Comparison of ENCODE assay signal across 15 cellular contexts in genomic region chr12:42759622-42760273, GRCh38.
DNase-seq lines count a peak whose midpoint lies in the region; ATAC-seq and TF ChIP-seq lines count a peak whose summit lies in the region.
"Had no signal": no experiment of that assay in that cellular context is flagged by ENCODE, and none has a peak within 500 bp of the region (broad histone marks: within the 10 kb centered on the region; RNA-seq: fewer than 3 reads in every experiment).

No MANE protein-coding gene starts in this region.

- H3K36me3 Mint-ChIP-seq in CD14-positive monocyte = no peaks in the 10 kb centered on the region
- H3K36me3 Mint-ChIP-seq: natural killer cell had no signal

- no peak for TF ChIP-seq POLR2A in right lobe of liver (IDR thresholded peaks at IDR 0.05)
- TF ChIP-seq POLR2A in tibial nerve (IDR thresholded peaks at IDR 0.05) = no peak

- no peak overlapping the region for H3K27ac Mint-ChIP-seq in CD14-positive monocyte
- H3K27ac Mint-ChIP-seq: natural killer cell; T-helper 2 cell treated with Interferon-gamma antibody and Interleukin-4, amounts not matched to agents 5 μg/mL and 100 μg/mL, for 36 hours had no signal

- H3K27ac ChIP-seq in right lobe of liver (no peak overlapping the region), tibial nerve (peak overlapping the region in 1 of 4 donors; percentile 44)
- H3K27ac ChIP-seq: upper lobe of left lung had no signal

- TF ChIP-seq EP300 in tibial nerve (IDR thresholded peaks at IDR 0.05) = peak in 1 of 2 donors; percentile 81

- DNase-seq in MG63 (peak; percentile 75), epithelial cell of esophagus (ENCODE audit: low read depth) (peak; percentile 40), right lobe of liver (peak in 1 of 3 donors; percentile 46), tibial nerve (ENCODE audit: low spot score in 2 of 2) (peak; percentile 65 to 86), SKM-1 (lab: John Stamatoyannopoulos, UW; ENCODE audit: unreplicated experiment) (no peak), cerebellum (ENCODE audit: low spot score) (no peak), CD14-positive monocyte (ENCODE audit: low spot score) (no peak)
- DNase-seq: central memory CD4-positive, alpha-beta T cell; DMS79 treated with DMSO at 0.1 percent for 48 hours; natural killer cell; stimulated activated CD4-positive, alpha-beta T cell treated with anti-CD3 and anti-CD28 coated beads, Interleukin-4, amount 100 ng/mL, for 4 hours had no signal

- H3K4me3 Mint-ChIP-seq in CD14-positive monocyte = no peak overlapping the region
- H3K4me3 Mint-ChIP-seq: natural killer cell; T-helper 2 cell treated with Interferon-gamma antibody and Interleukin-4, amounts not matched to agents 5 μg/mL and 100 μg/mL, for 36 hours had no signal

- intact Hi-C loops in right lobe of liver (cut with DNase I) (no loop called here), CD14-positive monocyte (cut with micrococcal nuclease) (no loop called here)

- 45% methylated on average over 5 of the region's 6 CpGs for WGBS in right lobe of liver (ENCODE audit: insufficient coverage, low coverage, low lambda C conversion rate, missing lambda C conversion rate)
- WGBS in tibial nerve, 2 donors = 72 to 79% methylated on average over 6 of the region's 6 CpGs

- ATAC-seq in right lobe of liver (peak in 3 of 4 donors; percentile 26 to 53 (median 31)), HG02885 (IDR thresholded peaks at IDR 0.05; ENCODE audit: poor library complexity, unreplicated experiment) (no peak)
- ATAC-seq: K562, natural killer cell had no signal

- no peaks in the 10 kb centered on the region for H3K4me1 Mint-ChIP-seq in CD14-positive monocyte
- H3K4me1 Mint-ChIP-seq: natural killer cell had no signal

- H3K4me3 ChIP-seq in MG63 (no peak overlapping the region), epithelial cell of esophagus (ENCODE audit: low read length) (no peak overlapping the region), right lobe of liver (no peak overlapping the region), tibial nerve (no peak overlapping the region)
- H3K4me3 ChIP-seq: K562, upper lobe of left lung had no signal

- H3K27me3 ChIP-seq in MG63 (no peaks in the 10 kb centered on the region), right lobe of liver (no peaks in the 10 kb centered on the region), tibial nerve (no peaks in the 10 kb centered on the region)
- H3K27me3 ChIP-seq: upper lobe of left lung had no signal

- H3K9me3 Mint-ChIP-seq in CD14-positive monocyte = peaks cover 0 to 14% (median 3%) of the 10 kb centered on the region in 7 donors
- H3K9me3 Mint-ChIP-seq: T-helper 2 cell treated with Interferon-gamma antibody and Interleukin-4, amounts not matched to agents 5 μg/mL and 100 μg/mL, for 36 hours had no signal

- no peak for TF ChIP-seq CTCF in epithelial cell of esophagus (IDR thresholded peaks at IDR 0.05; ENCODE audit: insufficient read depth, low read depth, low read length, missing control alignments)
- TF ChIP-seq CTCF in right lobe of liver (IDR thresholded peaks at IDR 0.05) = no peak
- TF ChIP-seq CTCF in tibial nerve (IDR thresholded peaks at IDR 0.05) = no peak
- TF ChIP-seq CTCF in CD14-positive monocyte (IDR thresholded peaks at IDR 0.05) = no peak

- H3K9me3 ChIP-seq in MG63 = no peaks in the 10 kb centered on the region
- no peaks in the 10 kb centered on the region for H3K9me3 ChIP-seq in right lobe of liver
- no peaks in the 10 kb centered on the region for H3K9me3 ChIP-seq in tibial nerve
- H3K9me3 ChIP-seq: upper lobe of left lung had no signal

- no peaks in the 10 kb centered on the region for H3K27me3 Mint-ChIP-seq in CD14-positive monocyte (ENCODE audit: low read depth in 3 of 3)

- no peaks in the 10 kb centered on the region for H3K4me1 ChIP-seq in right lobe of liver
- peaks cover 0 to 15% (median 0%) of the 10 kb centered on the region in 4 donors for H3K4me1 ChIP-seq in tibial nerve

- H3K36me3 ChIP-seq in MG63 (no peaks in the 10 kb centered on the region), right lobe of liver (no peaks in the 10 kb centered on the region), tibial nerve (no peaks in the 10 kb centered on the region)
- H3K36me3 ChIP-seq: upper lobe of left lung had no signal

Comparison
In these comparisons a context has a peak if more than half of its experiments do, and no peak if none do; other contexts are left out.
1. DNase-seq: peak in MG63 (single experiment), epithelial cell of esophagus (single experiment) and tibial nerve (2 of 2); none in SKM-1 (single experiment), cerebellum (single experiment) and CD14-positive monocyte (single experiment).